In the genomic region with DNA sequence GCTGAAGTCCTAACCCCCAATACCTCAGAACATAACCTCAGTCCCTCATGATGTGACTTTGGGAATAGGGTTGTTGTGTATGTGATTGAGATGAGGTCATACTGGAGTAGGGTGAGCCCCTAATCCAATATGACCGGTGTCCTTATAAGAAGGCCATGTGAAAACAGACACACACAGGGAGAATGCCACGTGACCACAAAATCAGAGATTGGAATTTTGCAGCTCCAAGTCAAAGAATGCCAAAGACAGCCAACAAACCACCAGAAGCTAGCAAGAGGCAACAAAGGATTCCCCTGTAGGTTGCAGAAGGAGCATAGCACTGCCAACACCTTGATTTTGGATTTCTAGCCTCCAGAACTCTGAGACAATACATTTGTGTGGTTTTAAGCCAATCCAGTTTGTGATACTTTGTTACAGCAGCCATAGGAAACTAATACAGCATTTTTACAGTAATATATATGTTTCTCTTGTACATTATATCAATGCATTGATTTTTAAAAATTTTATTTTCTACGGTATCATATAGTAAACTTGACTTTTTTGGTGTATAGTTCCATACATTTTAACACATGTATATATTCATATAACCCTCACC, we compare ENCODE assay signal across 1 cellular context.
TF ChIP-seq lines count a peak whose summit lies in the region.

No MANE protein-coding gene starts in this region.

TF ChIP-seq in H1, 55 proteins besides CTCF, POLR2A, EP300 and RAD21:
- TF ChIP-seq, protein P1, sequence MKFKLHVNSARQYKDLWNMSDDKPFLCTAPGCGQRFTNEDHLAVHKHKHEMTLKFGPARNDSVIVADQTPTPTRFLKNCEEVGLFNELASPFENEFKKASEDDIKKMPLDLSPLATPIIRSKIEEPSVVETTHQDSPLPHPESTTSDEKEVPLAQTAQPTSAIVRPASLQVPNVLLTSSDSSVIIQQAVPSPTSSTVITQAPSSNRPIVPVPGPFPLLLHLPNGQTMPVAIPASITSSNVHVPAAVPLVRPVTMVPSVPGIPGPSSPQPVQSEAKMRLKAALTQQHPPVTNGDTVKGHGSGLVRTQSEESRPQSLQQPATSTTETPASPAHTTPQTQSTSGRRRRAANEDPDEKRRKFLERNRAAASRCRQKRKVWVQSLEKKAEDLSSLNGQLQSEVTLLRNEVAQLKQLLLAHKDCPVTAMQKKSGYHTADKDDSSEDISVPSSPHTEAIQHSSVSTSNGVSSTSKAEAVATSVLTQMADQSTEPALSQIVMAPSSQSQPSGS (IDR thresholded peaks at IDR 0.05; ENCODE audit: low read length) = no peak
